8 cellular contexts compared by ENCODE assay signal in the genomic region with DNA sequence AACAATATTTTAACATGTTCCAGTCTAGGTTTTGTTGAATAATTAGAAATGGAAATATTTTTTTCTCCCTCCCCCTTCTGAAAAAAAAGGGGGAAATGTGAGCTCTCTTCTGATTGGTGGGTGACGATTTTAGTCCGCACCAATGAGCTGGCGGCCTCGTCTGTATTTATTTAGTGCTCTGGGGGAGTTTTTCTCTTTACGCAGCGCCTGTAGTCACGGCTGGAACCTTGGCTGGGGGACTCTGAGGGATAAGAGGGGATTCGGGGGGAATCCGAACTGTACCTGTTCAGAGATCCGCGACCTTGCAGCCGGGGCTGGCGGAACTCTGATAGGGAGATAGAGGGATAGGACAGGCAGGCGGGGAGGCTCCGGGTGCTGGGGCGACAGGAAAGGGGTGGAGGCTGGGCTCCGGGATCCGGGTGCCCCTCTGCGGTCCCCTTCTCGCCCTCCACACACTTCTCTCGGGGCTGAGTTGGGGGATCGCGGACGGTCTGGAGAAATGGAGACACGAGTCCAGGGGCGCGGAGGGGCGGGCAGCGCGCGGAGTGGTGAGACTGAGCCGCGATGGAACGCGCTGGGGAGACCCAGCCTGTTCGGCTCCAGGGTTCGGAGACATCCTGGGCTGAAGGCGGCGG.
DNase-seq lines count a peak whose midpoint lies in the region; ATAC-seq and TF ChIP-seq lines count a peak whose summit lies in the region.

No MANE protein-coding gene starts in this region.

- H3K4me2 ChIP-seq in osteoblast (ENCODE audit: insufficient read depth, low read length), result peak overlapping the region; percentile 63

- H2AFZ ChIP-seq in osteoblast (ENCODE audit: low read length), result peak overlapping the region; percentile 51

- H3K79me2 ChIP-seq in osteoblast (ENCODE audit: insufficient read depth, low read length), result no peaks in the 10 kb centered on the region

- no peak for ATAC-seq in GM19023 (IDR thresholded peaks at IDR 0.05; ENCODE audit: unreplicated experiment)

- peak; percentile 49 for DNase-seq in Daoy (ENCODE audit: low read depth)
- peak; percentile 57 for DNase-seq in NCI-H2227 (lab: John Stamatoyannopoulos, UW; ENCODE audit: unreplicated experiment)
- peak; percentile 59 for DNase-seq in ecto neural progenitor cell (ENCODE audit: low spot score)
- DNase-seq in osteoblast (ENCODE audit: insufficient read length, low spot score, missing footprints), result peak; percentile 88
- no peak for DNase-seq in NCI-H510A (lab: John Stamatoyannopoulos, UW)
- DNase-seq in NCI-H1417 treated with DMSO at 0.1 percent for 48 hours (lab: John Stamatoyannopoulos, UW), result no peak
- no peak for DNase-seq in NCI-H446 treated with DMSO at 0.1 percent for 48 hours (lab: John Stamatoyannopoulos, UW)

- TF ChIP-seq CTCF in osteoblast (IDR thresholded peaks at IDR 0.05; ENCODE audit: extremely low read depth, low read depth, low read length), result no peak

- H3K4me1 ChIP-seq in osteoblast (ENCODE audit: insufficient read depth, low read length), result peaks cover 16% of the 10 kb centered on the region

- H3K27me3 ChIP-seq in osteoblast (ENCODE audit: insufficient read depth, low read length), result peaks cover 90% of the 10 kb centered on the region

- H3K27ac ChIP-seq in osteoblast (ENCODE audit: low read depth, low read length), result no peak overlapping the region

- H3K4me3 ChIP-seq in osteoblast (ENCODE audit: insufficient read depth, low read length), result peak overlapping the region; percentile 58

- no peaks in the 10 kb centered on the region for H3K36me3 ChIP-seq in osteoblast (ENCODE audit: insufficient read depth, low read length)

- no peaks in the 10 kb centered on the region for H4K20me1 ChIP-seq in osteoblast (ENCODE audit: insufficient read depth, low read length)

- H3K9me3 ChIP-seq in osteoblast (ENCODE audit: low read depth, low read length), result no peaks in the 10 kb centered on the region

Comparison
In these comparisons a context has a peak if more than half of its experiments do, and no peak if none do; other contexts are left out.
1. DNase-seq: peak in Daoy (single experiment), NCI-H2227 (single experiment), ecto neural progenitor cell (single experiment) and osteoblast (single experiment); none in NCI-H510A (single experiment), NCI-H1417 treated with DMSO at 0.1 percent for 48 hours (single experiment) and NCI-H446 treated with DMSO at 0.1 percent for 48 hours (single experiment).